In the genomic region with DNA sequence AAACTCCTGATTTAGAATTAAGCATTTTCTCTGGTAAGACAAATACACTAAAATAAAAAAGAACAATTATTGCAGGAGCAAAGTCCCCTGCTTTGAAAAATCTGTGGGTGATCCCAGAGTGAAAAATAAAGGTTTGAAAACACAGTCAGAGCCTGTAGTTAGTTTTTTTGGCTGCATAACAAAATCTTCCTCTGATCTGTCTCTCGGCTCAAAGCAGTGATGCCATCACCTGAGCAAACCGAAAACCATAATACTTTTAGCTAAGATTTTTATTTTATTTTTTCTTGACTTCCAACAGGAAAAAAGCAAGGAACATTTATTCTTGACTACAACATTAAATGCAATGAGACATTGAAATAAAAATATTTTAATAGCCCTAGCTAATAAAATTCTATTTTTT, we compare ENCODE assay signal across 13 cellular contexts. TPM values are rescaled to one million over a fixed set of nuclear protein-coding genes. Genes with fewer than 3 reads are reported as not detected.
DNase-seq lines count a peak whose midpoint lies in the region; ATAC-seq and TF ChIP-seq lines count a peak whose summit lies in the region.
"Had no signal": no experiment of that assay in that cellular context is flagged by ENCODE, and none has a peak within 500 bp of the region (broad histone marks: within the 10 kb centered on the region; RNA-seq: fewer than 3 reads in every experiment).

No MANE protein-coding gene starts in this region.

- ATAC-seq in stimulated activated naive CD8-positive, alpha-beta T cell treated with anti-CD3 and anti-CD28 coated beads, Interleukin-15, amount 100 ng/mL, for 72 hours, result no peak
- ATAC-seq in activated naive CD8-positive, alpha-beta T cell treated with anti-CD3 and anti-CD28 coated beads, Interleukin-2, amount 50 U/mL, for 24 hours, result no peak

- in situ Hi-C loops in G401 (cut with HindIII; ENCODE audit: low sequenced_read_pairs), result no loop called here

- CTCF ChIA-PET in AG04449 (lab: Yijun Ruan, JAX), result interaction anchor here (0.6 to 0.9 kb wide), 2 partner anchors 14 to 15 kb away, joined by 3 to 4 read pairs; no protein-coding TSS in a partner anchor

- POLR2A ChIA-PET in AG04449 (lab: Yijun Ruan, JAX), result no interaction called here

- no peak for TF ChIP-seq CTCF in AG04449 (IDR thresholded peaks at IDR 0.05; ENCODE audit: insufficient read depth, low read length, missing control alignments)
- TF ChIP-seq CTCF in nephron progenitor cell (IDR thresholded peaks at IDR 0.05), result no peak

- no peak overlapping the region for H3K27ac Mint-ChIP-seq in nephron progenitor cell
- no peak overlapping the region for H3K27ac Mint-ChIP-seq in stimulated activated naive CD8-positive, alpha-beta T cell treated with anti-CD3 and anti-CD28 coated beads, Interleukin-15, amount 100 ng/mL, for 72 hours
- H3K27ac Mint-ChIP-seq in activated naive CD8-positive, alpha-beta T cell treated with anti-CD3 and anti-CD28 coated beads, Interleukin-2, amount 50 U/mL, for 24 hours, result no peak overlapping the region
- H3K27ac Mint-ChIP-seq: CD4-positive, alpha-beta T cell; GM23338 had no signal

- DNase-seq in AG04449 (ENCODE audit: low read depth, low spot score), result no peak
- DNase-seq in G401 (ENCODE audit: low spot score), result peak; percentile 72
- DNase-seq in cerebellar cortex (ENCODE audit: low spot score), result peak; percentile 67
- no peak for DNase-seq in nephron progenitor cell
- no peak for DNase-seq in GM19240 (ENCODE audit: insufficient read length, low spot score)
- DNase-seq in stimulated activated naive CD8-positive, alpha-beta T cell treated with anti-CD3 and anti-CD28 coated beads, Interleukin-15, amount 100 ng/mL, for 72 hours, result no peak
- DNase-seq in activated naive CD8-positive, alpha-beta T cell treated with anti-CD3 and anti-CD28 coated beads, Interleukin-2, amount 50 U/mL, for 24 hours, result no peak
- DNase-seq: ACHN; AML-193; Caco-2; CD4-positive, alpha-beta T cell; GDM1 had no signal

- no peaks in the 10 kb centered on the region for H3K9me3 Mint-ChIP-seq in nephron progenitor cell
- peaks cover 5 to 12% of the 10 kb centered on the region in 2 donors for H3K9me3 Mint-ChIP-seq in stimulated activated naive CD8-positive, alpha-beta T cell treated with anti-CD3 and anti-CD28 coated beads, Interleukin-15, amount 100 ng/mL, for 72 hours
- H3K9me3 Mint-ChIP-seq in activated naive CD8-positive, alpha-beta T cell treated with anti-CD3 and anti-CD28 coated beads, Interleukin-2, amount 50 U/mL, for 24 hours, result peaks cover 12% of the 10 kb centered on the region
- H3K9me3 Mint-ChIP-seq: GM23338 had no signal

- H3K4me3 ChIP-seq in AG04449 (ENCODE audit: low read depth, low read length), result peak overlapping the region; percentile 58

- peaks cover 65% of the 10 kb centered on the region for H3K27me3 Mint-ChIP-seq in nephron progenitor cell (ENCODE audit: low read depth, poor library complexity)
- no peaks in the 10 kb centered on the region for H3K27me3 Mint-ChIP-seq in stimulated activated naive CD8-positive, alpha-beta T cell treated with anti-CD3 and anti-CD28 coated beads, Interleukin-15, amount 100 ng/mL, for 72 hours
- no peaks in the 10 kb centered on the region for H3K27me3 Mint-ChIP-seq in activated naive CD8-positive, alpha-beta T cell treated with anti-CD3 and anti-CD28 coated beads, Interleukin-2, amount 50 U/mL, for 24 hours
- H3K27me3 Mint-ChIP-seq: CD4-positive, alpha-beta T cell had no signal

- H3K4me1 Mint-ChIP-seq in nephron progenitor cell, result peaks cover 20% of the 10 kb centered on the region
- no peaks in the 10 kb centered on the region for H3K4me1 Mint-ChIP-seq in stimulated activated naive CD8-positive, alpha-beta T cell treated with anti-CD3 and anti-CD28 coated beads, Interleukin-15, amount 100 ng/mL, for 72 hours
- no peaks in the 10 kb centered on the region for H3K4me1 Mint-ChIP-seq in activated naive CD8-positive, alpha-beta T cell treated with anti-CD3 and anti-CD28 coated beads, Interleukin-2, amount 50 U/mL, for 24 hours

- peak overlapping the region; percentile 84 for H3K4me3 Mint-ChIP-seq in nephron progenitor cell
- no peak overlapping the region for H3K4me3 Mint-ChIP-seq in stimulated activated naive CD8-positive, alpha-beta T cell treated with anti-CD3 and anti-CD28 coated beads, Interleukin-15, amount 100 ng/mL, for 72 hours
- H3K4me3 Mint-ChIP-seq in activated naive CD8-positive, alpha-beta T cell treated with anti-CD3 and anti-CD28 coated beads, Interleukin-2, amount 50 U/mL, for 24 hours, result no peak overlapping the region
- H3K4me3 Mint-ChIP-seq: CD4-positive, alpha-beta T cell had no signal

- H3K36me3 Mint-ChIP-seq in nephron progenitor cell (ENCODE audit: low read depth), result no peaks in the 10 kb centered on the region
- no peaks in the 10 kb centered on the region for H3K36me3 Mint-ChIP-seq in activated naive CD8-positive, alpha-beta T cell treated with anti-CD3 and anti-CD28 coated beads, Interleukin-2, amount 50 U/mL, for 24 hours (ENCODE audit: low read depth)

RNA-seq across cellular contexts. Expression of a gene that starts 1.2 kb away (rescaled TPM):
- not detected in 2 replicates for total RNA-seq in G401 (2014; rRNA removed; shearing (Covaris generic))
- total RNA-seq: CD4-positive, alpha-beta T cell had no signal

Comparison
In these comparisons a context has a peak if more than half of its experiments do, and no peak if none do; other contexts are left out.
1. DNase-seq: peak in G401 (single experiment) and cerebellar cortex (single experiment); none in AG04449 (single experiment), nephron progenitor cell (single experiment), GM19240 (single experiment), stimulated activated naive CD8-positive, alpha-beta T cell treated with anti-CD3 and anti-CD28 coated beads, Interleukin-15, amount 100 ng/mL, for 72 hours (0 of 2) and activated naive CD8-positive, alpha-beta T cell treated with anti-CD3 and anti-CD28 coated beads, Interleukin-2, amount 50 U/mL, for 24 hours (single experiment).